In genomic region chr12:124501080-124501642, GRCh38 we compare ENCODE assay signal across 14 cellular contexts.
DNase-seq lines count a peak whose midpoint lies in the region; ATAC-seq, FAIRE-seq and TF ChIP-seq lines count a peak whose summit lies in the region.
"Had no signal": no experiment of that assay in that cellular context is flagged by ENCODE, and none has a peak within 500 bp of the region (broad histone marks: within the 10 kb centered on the region; RNA-seq: fewer than 3 reads in every experiment).

No MANE protein-coding gene starts in this region.

- no peak for TF ChIP-seq CTCF in astrocyte (IDR thresholded peaks at IDR 0.05; ENCODE audit: insufficient read depth, low read depth, low read length)
- TF ChIP-seq CTCF in lower lobe of right lung (IDR thresholded peaks at IDR 0.05), result no peak
- no peak for TF ChIP-seq CTCF in activated CD8-positive, alpha-beta T cell treated with anti-CD3 and anti-CD28 coated beads for 36 hours (IDR thresholded peaks at IDR 0.05)

- H3K9me3 Mint-ChIP-seq in activated T-cell treated with anti-CD3 and anti-CD28 coated beads, Interleukin-2, amount 50 U/mL, for 24 hours, result no peaks in the 10 kb centered on the region
- no peaks in the 10 kb centered on the region for H3K9me3 Mint-ChIP-seq in astrocyte (ENCODE audit: unreplicated experiment)
- no peaks in the 10 kb centered on the region for H3K9me3 Mint-ChIP-seq in activated CD8-positive, alpha-beta T cell treated with anti-CD3 and anti-CD28 coated beads for 36 hours

- H3K79me2 ChIP-seq in astrocyte (ENCODE audit: insufficient read depth, low read length), result peaks cover 98% of the 10 kb centered on the region

- ATAC-seq in lower lobe of right lung, result peak in 1 of 2 donors; percentile 2
- ATAC-seq in activated CD8-positive, alpha-beta T cell treated with anti-CD3 and anti-CD28 coated beads for 36 hours, result no peak
- ATAC-seq: mucosa of descending colon had no signal

- no peaks in the 10 kb centered on the region for H3K9me3 ChIP-seq in astrocyte (ENCODE audit: insufficient read depth, low read depth, low read length)
- no peaks in the 10 kb centered on the region for H3K9me3 ChIP-seq in lower lobe of right lung
- no peaks in the 10 kb centered on the region for H3K9me3 ChIP-seq in thymus (ENCODE audit: control insufficient read depth)
- H3K9me3 ChIP-seq: mucosa of descending colon, Peyer's patch had no signal

- H3K4me3 Mint-ChIP-seq in activated T-cell treated with anti-CD3 and anti-CD28 coated beads, Interleukin-2, amount 50 U/mL, for 24 hours, result no peak overlapping the region
- H3K4me3 Mint-ChIP-seq in astrocyte (ENCODE audit: unreplicated experiment), result peak overlapping the region; percentile 54
- H3K4me3 Mint-ChIP-seq in activated CD8-positive, alpha-beta T cell treated with anti-CD3 and anti-CD28 coated beads for 36 hours, result no peak overlapping the region

- intact Hi-C loops in lower lobe of right lung (cut with DNase I), result no loop called here
- intact Hi-C loops in activated CD8-positive, alpha-beta T cell treated with anti-CD3 and anti-CD28 coated beads for 36 hours (cut with micrococcal nuclease), result no loop called here

- peak overlapping the region; percentile 56 for H3K27ac Mint-ChIP-seq in activated T-cell treated with anti-CD3 and anti-CD28 coated beads, Interleukin-2, amount 50 U/mL, for 24 hours
- H3K27ac Mint-ChIP-seq in astrocyte (ENCODE audit: unreplicated experiment), result peak overlapping the region; percentile 98
- no peak overlapping the region for H3K27ac Mint-ChIP-seq in activated CD8-positive, alpha-beta T cell treated with anti-CD3 and anti-CD28 coated beads for 36 hours

- peaks cover 6% of the 10 kb centered on the region for H3K36me3 Mint-ChIP-seq in activated T-cell treated with anti-CD3 and anti-CD28 coated beads, Interleukin-2, amount 50 U/mL, for 24 hours (ENCODE audit: low read depth)
- H3K36me3 Mint-ChIP-seq in astrocyte (ENCODE audit: low read depth, unreplicated experiment), result peaks cover 19% of the 10 kb centered on the region
- H3K36me3 Mint-ChIP-seq in activated CD8-positive, alpha-beta T cell treated with anti-CD3 and anti-CD28 coated beads for 36 hours (ENCODE audit: low read depth), result no peaks in the 10 kb centered on the region

- no peak for FAIRE-seq in astrocyte (lab: Jason Lieb, UNC)
- FAIRE-seq: A204.1 had no signal

- H3K9ac ChIP-seq in astrocyte (ENCODE audit: low read length), result peak overlapping the region; percentile 53

- POLR2A ChIA-PET in activated CD8-positive, alpha-beta T cell treated with anti-CD3 and anti-CD28 coated beads for 36 hours (lab: Charles Lee), result no interaction called here

- H3K27me3 ChIP-seq in astrocyte (ENCODE audit: insufficient read depth, low read length) (no peaks in the 10 kb centered on the region), lower lobe of right lung (ENCODE audit: low read depth) (no peaks in the 10 kb centered on the region), thymus (ENCODE audit: control insufficient read depth, insufficient read depth) (no peaks in the 10 kb centered on the region)
- H3K27me3 ChIP-seq: Peyer's patch had no signal

- H3K36me3 ChIP-seq in astrocyte (ENCODE audit: insufficient read depth, low read length) (no peaks in the 10 kb centered on the region), lower lobe of right lung (no peaks in the 10 kb centered on the region), thymus (ENCODE audit: control insufficient read depth, insufficient read depth) (peaks cover 3% of the 10 kb centered on the region)
- H3K36me3 ChIP-seq: Peyer's patch had no signal

- H3K4me2 ChIP-seq in astrocyte (ENCODE audit: low read length), result peak overlapping the region; percentile 32

- peaks cover 63% of the 10 kb centered on the region for H3K4me1 Mint-ChIP-seq in activated T-cell treated with anti-CD3 and anti-CD28 coated beads, Interleukin-2, amount 50 U/mL, for 24 hours (ENCODE audit: low read depth)
- H3K4me1 Mint-ChIP-seq in astrocyte (ENCODE audit: low read depth, unreplicated experiment), result peaks cover 78% of the 10 kb centered on the region
- H3K4me1 Mint-ChIP-seq in activated CD8-positive, alpha-beta T cell treated with anti-CD3 and anti-CD28 coated beads for 36 hours (ENCODE audit: low read depth), result peaks cover 50% of the 10 kb centered on the region

- H3K27me3 Mint-ChIP-seq in activated T-cell treated with anti-CD3 and anti-CD28 coated beads, Interleukin-2, amount 50 U/mL, for 24 hours, result no peaks in the 10 kb centered on the region
- no peaks in the 10 kb centered on the region for H3K27me3 Mint-ChIP-seq in astrocyte (ENCODE audit: low read depth, unreplicated experiment)
- no peaks in the 10 kb centered on the region for H3K27me3 Mint-ChIP-seq in activated CD8-positive, alpha-beta T cell treated with anti-CD3 and anti-CD28 coated beads for 36 hours

- no peak overlapping the region for H2AFZ ChIP-seq in astrocyte (ENCODE audit: low read depth, low read length)

- peak overlapping the region; percentile 59 for H3K27ac ChIP-seq in astrocyte (ENCODE audit: low read depth, low read length)
- H3K27ac ChIP-seq in lower lobe of right lung, result peak overlapping the region; percentile 67
- H3K27ac ChIP-seq in thymus (ENCODE audit: low read depth), result peak overlapping the region; percentile 69
- H3K27ac ChIP-seq: Peyer's patch had no signal

- H3K4me1 ChIP-seq in astrocyte (ENCODE audit: insufficient read depth, low read length) (peaks cover 58% of the 10 kb centered on the region), lower lobe of right lung (peaks cover 88% of the 10 kb centered on the region), thymus (ENCODE audit: control insufficient read depth, insufficient read depth, low read length) (peaks cover 18% of the 10 kb centered on the region)

- no peak overlapping the region for H3K4me3 ChIP-seq in astrocyte (ENCODE audit: insufficient read depth, low read depth, low read length)
- H3K4me3 ChIP-seq in lower lobe of right lung, result no peak overlapping the region
- no peak overlapping the region for H3K4me3 ChIP-seq in thymus (ENCODE audit: low read length)
- H3K4me3 ChIP-seq: mucosa of descending colon, Peyer's patch had no signal

- WGBS in thymus, result 68% methylated on average over 20 of the region's 20 CpGs

- peaks cover 100% of the 10 kb centered on the region for H4K20me1 ChIP-seq in astrocyte (ENCODE audit: insufficient read depth, low read length)

- CTCF ChIA-PET in activated CD8-positive, alpha-beta T cell treated with anti-CD3 and anti-CD28 coated beads for 36 hours (lab: Charles Lee), result no interaction called here

- DNase-seq in activated T-cell treated with anti-CD3 and anti-CD28 coated beads, Interleukin-2, amount 50 U/mL, for 24 hours, result no peak
- DNase-seq in activated T-cell treated with anti-CD3 and anti-CD28 coated beads for 4 hours (no peak), astrocyte (ENCODE audit: low read depth) (no peak), lower lobe of right lung (no peak), SIG-M5 (lab: John Stamatoyannopoulos, UW) (no peak)
- DNase-seq in activated CD8-positive, alpha-beta T cell treated with anti-CD3 and anti-CD28 coated beads for 36 hours, result no peak
- no peak for DNase-seq in activated CD4-positive, alpha-beta T cell treated with anti-CD3 and anti-CD28 coated beads for 4 hours
- DNase-seq: effector memory CD4-positive, alpha-beta T cell; KG1; NCI-H2227 treated with DMSO at 0.1 percent for 48 hours; Peyer's patch had no signal
